ENCODE assay signal across 25 cellular contexts in genomic region chr10:114208351-114208750, GRCh38. TPM values are rescaled to one million over a fixed set of nuclear protein-coding genes. Genes with fewer than 3 reads are reported as not detected.
DNase-seq lines count a peak whose midpoint lies in the region; ATAC-seq and TF ChIP-seq lines count a peak whose summit lies in the region.
"Had no signal": no experiment of that assay in that cellular context is flagged by ENCODE, and none has a peak within 500 bp of the region (broad histone marks: within the 10 kb centered on the region; RNA-seq: fewer than 3 reads in every experiment).

No MANE protein-coding gene starts in this region.

- intact Hi-C loops in left ventricle myocardium superior (cut with micrococcal nuclease) (no loop called here), right cardiac atrium (cut with DNase I) (no loop called here), left lung (cut with DNase I) (no loop called here), stomach (cut with DNase I; ENCODE audit: low total_unique reads) (no loop called here)

- H3K27me3 ChIP-seq in right cardiac atrium (ENCODE audit: control insufficient read depth, insufficient read depth) (no peaks in the 10 kb centered on the region), left lung (no peaks in the 10 kb centered on the region), stomach (no peaks in the 10 kb centered on the region)

- no peak overlapping the region for H3K4me3 ChIP-seq in right cardiac atrium (ENCODE audit: low read length)
- no peak overlapping the region for H3K4me3 ChIP-seq in left lung
- H3K4me3 ChIP-seq in stomach = no peak overlapping the region
- H3K4me3 ChIP-seq: K562, MG63 had no signal

- H3K36me3 ChIP-seq in left lung (no peaks in the 10 kb centered on the region), stomach (no peaks in the 10 kb centered on the region)
- H3K36me3 ChIP-seq: MG63 had no signal

- H3K9me3 ChIP-seq in right cardiac atrium (ENCODE audit: control insufficient read depth, low read length) (no peaks in the 10 kb centered on the region), left lung (no peaks in the 10 kb centered on the region), stomach (no peaks in the 10 kb centered on the region)
- H3K9me3 ChIP-seq: MG63 had no signal

- TF ChIP-seq CTCF in left lung (IDR thresholded peaks at IDR 0.05) (no peak), stomach (IDR thresholded peaks at IDR 0.05) (no peak)

- TF ChIP-seq EP300 in stomach (IDR thresholded peaks at IDR 0.05) = no peak

- H3K4me1 ChIP-seq in right cardiac atrium (ENCODE audit: control insufficient read depth, insufficient read depth, low read length) = no peaks in the 10 kb centered on the region
- no peaks in the 10 kb centered on the region for H3K4me1 ChIP-seq in left lung
- H3K4me1 ChIP-seq in stomach = peaks cover 0 to 4% (median 0%) of the 10 kb centered on the region in 4 donors
- H3K4me1 ChIP-seq: parathyroid adenoma had no signal

- H3K27ac ChIP-seq in right cardiac atrium (ENCODE audit: low read length) (no peak overlapping the region), left lung (no peak overlapping the region), stomach (no peak overlapping the region)
- H3K27ac ChIP-seq: parathyroid adenoma had no signal

- ATAC-seq in left ventricle myocardium superior (peak; percentile 72), right cardiac atrium (no peak), left lung (peak; percentile 62), HG03439 (IDR thresholded peaks at IDR 0.05; ENCODE audit: unreplicated experiment) (no peak)
- ATAC-seq: K562, left lobe of liver, sciatic nerve, T-cell had no signal

- TF ChIP-seq POLR2A in stomach (IDR thresholded peaks at IDR 0.05) = no peak

- WGBS in right cardiac atrium = 90% methylated on average over 2 of the region's 2 CpGs
- WGBS in stomach, 5 donors = 91 to 100% (median 97%) methylated on average over 2 of the region's 2 CpGs

- DNase-seq in left ventricle myocardium superior (no peak), right cardiac atrium (no peak), astrocyte of the hippocampus (ENCODE audit: low read depth, low spot score) (peak; percentile 31), left lung (no peak), stomach (no peak), RKO (ENCODE audit: low spot score) (no peak), HuH-7.5 (ENCODE audit: low spot score) (no peak)
- DNase-seq: activated CD4-positive, alpha-beta memory T cell treated with anti-CD3 and anti-CD28 coated beads, Interleukin-2, amount 10 ng/mL, durations not matched to agents 7 days and 5 days; activated effector memory CD4-positive, alpha-beta T cell treated with anti-CD3 and anti-CD28 coated beads, Interleukin-2, amount 50 U/mL, for 16 hours; Calu3; cerebellar nuclear complex; HFFc6; MG63; midbrain; SIG-M5; T-cell had no signal

RNA-seq across cellular contexts. Expression of gene TDRD1, which starts 29.2 kb away (rescaled TPM):
- total RNA-seq in left ventricle myocardium superior (2.7 TPM), right cardiac atrium (under 1 TPM; 0.72 to 0.85 (median 0.80) TPM), left lung (under 1 TPM; 0.17 to 0.29 TPM), stomach (1 to 10 TPM in 1 of 5 donors, under 1 TPM in 1, not detected in 3; 0.92 to 7.6 TPM)
- polyA plus RNA-seq in right cardiac atrium (0.11 TPM), stomach (under 1 TPM in 2 of 3 donors, not detected in 1; 0.05 to 0.06 TPM)
- total RNA-seq: Calu3, HFFc6, K562, NCI-H460 had no signal
- polyA plus RNA-seq: BJ, K562 had no signal

RNA-seq across cellular contexts. Expression of gene VWA2, which starts 30.7 kb away (rescaled TPM):
- total RNA-seq in left ventricle myocardium superior = not detected
- not detected for total RNA-seq in right cardiac atrium
- not detected for polyA plus RNA-seq in right cardiac atrium
- 10 to 100 TPM in 1 of 2 donors, 1 to 10 TPM in 1; 9.5 to 18.9 TPM for total RNA-seq in left lung
- total RNA-seq in stomach = 10 to 100 TPM in 2 of 5 donors, 1 to 10 TPM in 3; 2.3 to 20.7 (median 6.4) TPM
- 1 to 10 TPM in 2 of 3 donors, under 1 TPM in 1; 0.46 to 6.2 (median 1.5) TPM for polyA plus RNA-seq in stomach
- total RNA-seq: activated CD4-positive, alpha-beta memory T cell treated with anti-CD3 and anti-CD28 coated beads, Interleukin-2, amount 10 ng/mL, durations not matched to agents 7 days and 5 days; Daoy; glomerular endothelial cell; K562; NCI-H460; T-cell had no signal
- polyA plus RNA-seq: K562 had no signal

RNA-seq across cellular contexts. Expression of gene CCDC186, which starts 34.3 kb away (rescaled TPM):
- total RNA-seq in left ventricle myocardium superior (17.7 TPM), right cardiac atrium (10 to 100 TPM; 18.3 to 29.4 (median 20.9) TPM), left lung (10 to 100 TPM; 25.2 to 36.2 TPM), stomach (10 to 100 TPM; 16.8 to 74.5 (median 44.6) TPM)
- polyA plus RNA-seq in right cardiac atrium (6.7 TPM), stomach (10 to 100 TPM in 1 of 3 donors, 1 to 10 TPM in 2; 4.7 to 10.4 (median 7.7) TPM)

Comparison
In these comparisons a context has a peak if more than half of its experiments do, and no peak if none do; other contexts are left out.
1. ATAC-seq: peak in left ventricle myocardium superior (single experiment) and left lung (single experiment); none in right cardiac atrium (0 of 2) and HG03439 (single experiment).